In the genomic region with DNA sequence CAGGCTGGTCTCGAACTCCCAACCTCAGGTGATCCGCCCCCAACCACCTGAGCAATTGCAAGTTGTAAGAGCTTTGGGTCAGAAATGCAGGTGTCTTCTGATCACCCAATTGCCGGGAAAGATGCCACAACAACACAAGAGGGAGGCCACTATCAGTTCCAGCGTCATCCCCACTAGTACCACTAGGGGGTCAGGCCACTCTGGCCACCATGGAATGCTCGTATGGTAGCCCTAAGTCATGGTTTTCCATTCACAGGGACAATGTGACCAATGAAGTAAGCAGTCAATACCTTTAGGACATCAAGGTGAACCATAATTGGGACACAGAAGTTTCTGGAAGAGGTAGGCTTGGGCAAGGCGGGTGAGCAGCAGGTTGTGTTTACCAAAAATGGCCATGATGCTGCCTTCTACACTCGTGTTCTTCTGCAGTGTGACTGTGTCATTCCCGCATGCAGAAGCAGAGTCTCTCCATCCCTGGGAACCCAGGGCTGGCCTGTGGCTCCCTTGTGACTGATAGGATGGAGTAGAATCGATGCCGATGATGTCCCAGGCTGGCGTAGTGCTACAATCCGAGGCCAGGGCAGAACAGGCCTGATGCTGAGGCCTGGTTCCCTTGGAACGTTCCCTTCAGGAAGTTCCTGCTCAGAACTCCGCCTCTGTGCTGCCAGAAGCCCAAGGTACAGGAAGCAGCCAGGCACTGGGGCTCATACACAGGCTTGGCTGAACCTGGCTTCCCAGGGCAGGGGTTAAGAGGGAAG, we compare ENCODE assay signal across 12 cellular contexts. TPM values are rescaled to one million over a fixed set of nuclear protein-coding genes. Genes with fewer than 3 reads are reported as not detected.
A peak's percentile ranks its signal among the peaks of the same experiment; 100 is the strongest.
DNase-seq lines count a peak whose midpoint lies in the region; ATAC-seq and TF ChIP-seq lines count a peak whose summit lies in the region.
"Had no signal": no experiment of that assay in that cellular context is flagged by ENCODE, and none has a peak within 500 bp of the region (broad histone marks: within the 10 kb centered on the region; RNA-seq: fewer than 3 reads in every experiment).

No MANE protein-coding gene starts in this region.

- DNase-seq in A673 (ENCODE audit: low spot score): no peak
- DNase-seq in ELR (ENCODE audit: low read depth): peak; percentile 35
- peak; percentile 57 for DNase-seq in OCI-M1 (lab: John Stamatoyannopoulos, UW)
- DNase-seq in fibroblast of the aortic adventitia (ENCODE audit: low read depth): no peak
- no peak for DNase-seq in effector CD8-positive, alpha-beta T cell (lab: John Stamatoyannopoulos, UW)
- no peak for DNase-seq in globus pallidus (ENCODE audit: low spot score)
- DNase-seq: activated CD8-positive, alpha-beta memory T cell treated with anti-CD3 and anti-CD28 coated beads, Interleukin-2, amount 50 U/mL, for 4 hours; DMS153; GOT3; T-helper 1 cell had no signal

- ATAC-seq in HG03159 (IDR thresholded peaks at IDR 0.05; ENCODE audit: unreplicated experiment) (no peak), GM21367 (IDR thresholded peaks at IDR 0.05; ENCODE audit: unreplicated experiment) (no peak)

- POLR2A ChIA-PET in A673 (lab: Charles Lee; ENCODE audit: low non-redundant PET): no interaction called here

- H3K27ac ChIP-seq in A673 (ENCODE audit: low read depth, low read length, poor library complexity, severe bottlenecking): no peak overlapping the region

- BruUV-seq in A673 (replicated peaks; lab: Mats Ljungman, UMichigan): no TSS peak

- no peaks in the 10 kb centered on the region for H3K27me3 ChIP-seq in A673 (replicated peaks; ENCODE audit: insufficient read depth, low read depth, low read length, poor library complexity)

- intact Hi-C loops in A673 (cut with micrococcal nuclease; ENCODE audit: unreplicated experiment): no loop called here

- no peaks in the 10 kb centered on the region for H3K9me3 ChIP-seq in A673 (ENCODE audit: low read depth, low read length, poor library complexity, severe bottlenecking)

- H3K4me1 ChIP-seq in A673 (ENCODE audit: insufficient read depth, low read length, poor library complexity, severe bottlenecking): no peaks in the 10 kb centered on the region

- H3K4me3 ChIP-seq in A673 (ENCODE audit: low read depth, low read length, poor library complexity, severe bottlenecking) (no peak overlapping the region), fibroblast of the aortic adventitia (ENCODE audit: low read depth, low read length) (no peak overlapping the region)

- CTCF ChIA-PET in A673 (lab: Charles Lee): no interaction called here

- TF ChIP-seq CTCF in A673 (conservative IDR thresholded peaks at IDR 0.05; ENCODE audit: low read depth, low read length) (peak; percentile 50), fibroblast of the aortic adventitia (IDR thresholded peaks at IDR 0.05; ENCODE audit: insufficient read depth, low read length) (peak; percentile 47)

- H3K36me3 ChIP-seq in A673 (ENCODE audit: insufficient read depth, low read length, poor library complexity, severe bottlenecking): no peaks in the 10 kb centered on the region

RNA-seq across cellular contexts. Expression of gene ANKRD33B, which starts 42.2 kb away (rescaled TPM):
- total RNA-seq in A673 (2021): 0.75 and 1.1 TPM in 2 replicates
- total RNA-seq in fibroblast of the aortic adventitia (ENCODE audit: low replicate concordance): 8.3 and 11.3 TPM in 2 replicates

Comparison
In these comparisons a context has a peak if more than half of its experiments do, and no peak if none do; other contexts are left out.
1. DNase-seq: peak in ELR (single experiment) and OCI-M1 (single experiment); none in A673 (single experiment), fibroblast of the aortic adventitia (single experiment), effector CD8-positive, alpha-beta T cell (single experiment) and globus pallidus (single experiment).